Comparison of ENCODE assay signal across 1 cellular context in genomic region chr18:48826271-48826670, GRCh38.
TF ChIP-seq lines count a peak whose summit lies in the region.

No MANE protein-coding gene starts in this region.

TF ChIP-seq in HepG2, 621 proteins besides CTCF, POLR2A, EP300 and RAD21 (continued from another document):
- TF ChIP-seq TRAFD1 (CRISPR knock-in tag; IDR thresholded peaks at IDR 0.05; ENCODE audit: borderline replicate concordance) (no peak), NFE2L2 (IDR thresholded peaks at IDR 0.05; ENCODE audit: low read length) (no peak)
